Comparison of ENCODE assay signal across 8 cellular contexts in the genomic region with DNA sequence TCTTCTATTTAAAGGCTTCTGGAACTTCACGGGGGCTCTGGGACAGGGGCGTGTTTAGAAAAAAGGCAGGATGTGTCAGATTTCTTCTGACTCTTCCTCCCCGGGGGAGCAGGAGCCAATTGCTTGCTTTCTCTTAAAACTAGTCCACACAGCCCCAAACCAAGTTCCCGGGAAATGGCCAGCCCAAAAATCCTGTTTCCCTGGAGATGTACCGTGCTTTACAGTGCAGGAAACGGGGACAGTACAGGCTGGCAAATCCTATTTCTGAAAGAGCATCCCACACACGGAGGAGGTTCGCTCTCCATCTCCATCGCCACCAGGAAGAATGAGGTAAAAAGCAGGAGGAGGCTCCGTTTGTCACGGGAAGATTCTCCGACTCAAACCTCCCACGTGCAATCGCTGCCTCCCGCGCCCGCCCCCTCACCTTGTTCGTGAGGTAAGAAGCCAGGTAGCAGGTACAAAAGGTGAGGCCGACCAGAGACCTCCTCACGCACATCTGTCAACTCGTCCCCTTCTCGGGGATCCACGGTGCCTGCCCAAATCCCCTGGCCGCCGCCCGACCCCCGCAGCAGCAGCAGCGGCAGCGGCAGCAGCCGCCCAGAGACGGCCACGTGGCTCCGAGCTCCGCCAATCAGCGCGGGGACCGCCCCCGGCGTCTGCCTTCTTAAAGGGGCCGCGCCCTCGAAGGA. TPM values are rescaled to one million over a fixed set of nuclear protein-coding genes. Genes with fewer than 3 reads are reported as not detected.
DNase-seq lines count a peak whose midpoint lies in the region; ATAC-seq and TF ChIP-seq lines count a peak whose summit lies in the region.

No MANE protein-coding gene starts in this region.

- H3K9me3 Mint-ChIP-seq in neural progenitor cell = no peaks in the 10 kb centered on the region

- peak overlapping the region; percentile 67 for H3K9ac ChIP-seq in KMS-11
- no peak overlapping the region for H3K9ac ChIP-seq in neural progenitor cell
- peak overlapping the region; percentile 74 to 75 for H3K9ac ChIP-seq in stomach smooth muscle (ENCODE audit: low read length in 2 of 2)

- H3K36me3 ChIP-seq in KMS-11 (ENCODE audit: insufficient read depth) (no peaks in the 10 kb centered on the region), neural progenitor cell (no peaks in the 10 kb centered on the region), stomach smooth muscle (ENCODE audit: control insufficient read depth in 2 of 2, insufficient read depth in 2 of 2, low read length in 2 of 2) (no peaks in the 10 kb centered on the region)

- TF ChIP-seq CTCF in KMS-11 (conservative IDR thresholded peaks at IDR 0.05; ENCODE audit: low read depth, low read length) = no peak
- TF ChIP-seq CTCF in neural progenitor cell (IDR thresholded peaks at IDR 0.05) = no peak

- peak overlapping the region; percentile 93 for H3K4me3 Mint-ChIP-seq in neural progenitor cell

- H3K9me3 ChIP-seq in neural progenitor cell (ENCODE audit: low read depth) = no peaks in the 10 kb centered on the region
- H3K9me3 ChIP-seq in stomach smooth muscle (ENCODE audit: control insufficient read depth in 2 of 2, low read length in 2 of 2) = no peaks in the 10 kb centered on the region

- H3K27ac ChIP-seq in KMS-11 (no peak overlapping the region; the same call in 1 of the 2 replicates), neural progenitor cell (peak overlapping the region; percentile 74), stomach smooth muscle (ENCODE audit: low read length) (no peak overlapping the region)

- H3K27me3 ChIP-seq in KMS-11 (ENCODE audit: insufficient read depth, low read depth) = no peaks in the 10 kb centered on the region
- no peaks in the 10 kb centered on the region for H3K27me3 ChIP-seq in neural progenitor cell
- no peaks in the 10 kb centered on the region for H3K27me3 ChIP-seq in stomach smooth muscle (ENCODE audit: control insufficient read depth in 1 of 2, insufficient read depth in 2 of 2, low read length in 2 of 2)

- H3K4me1 ChIP-seq in KMS-11 (ENCODE audit: low read depth, poor library complexity, severe bottlenecking) = peaks cover 19% of the 10 kb centered on the region
- peaks cover 4% of the 10 kb centered on the region for H3K4me1 ChIP-seq in neural progenitor cell
- peaks cover 17% of the 10 kb centered on the region for H3K4me1 ChIP-seq in stomach smooth muscle (ENCODE audit: control insufficient read depth, insufficient read depth, low read length)

- peak; percentile 74 for DNase-seq in EL
- DNase-seq in SHP77 (lab: John Stamatoyannopoulos, UW) = peak; percentile 27 to 76
- peak; percentile 85 for DNase-seq in activated naive CD4-positive, alpha-beta T cell treated with Interleukin-2 at 50 U/mL for 16 hours
- DNase-seq in foreskin melanocyte = peak; percentile 44
- DNase-seq in neural progenitor cell (ENCODE audit: low spot score) = peak; percentile 91

- peaks cover 10% of the 10 kb centered on the region for H3K4me1 Mint-ChIP-seq in neural progenitor cell

- H2AFZ ChIP-seq in KMS-11 (ENCODE audit: low read depth) = peak overlapping the region; percentile 92
- H2AFZ ChIP-seq in neural progenitor cell (replicated peaks) = peak overlapping the region; percentile 61

- H3K27ac Mint-ChIP-seq in neural progenitor cell = no peak overlapping the region

- peaks cover 16% of the 10 kb centered on the region for H3F3A ChIP-seq in neural progenitor cell (ENCODE audit: low read depth)

- H4K20me1 ChIP-seq in KMS-11 (ENCODE audit: insufficient read depth) = no peaks in the 10 kb centered on the region
- H4K20me1 ChIP-seq in neural progenitor cell (ENCODE audit: low read depth) = no peaks in the 10 kb centered on the region

- H3K4me2 ChIP-seq in KMS-11 (peak overlapping the region; percentile 64), neural progenitor cell (peak overlapping the region; percentile 92)

- H3K79me2 ChIP-seq in KMS-11 (ENCODE audit: insufficient read depth, low read depth) (peaks cover 8% of the 10 kb centered on the region; the same call in 1 of the 2 replicates), neural progenitor cell (ENCODE audit: low read depth) (no peaks in the 10 kb centered on the region)

- peaks cover 2% of the 10 kb centered on the region for H3K27me3 Mint-ChIP-seq in neural progenitor cell (ENCODE audit: insufficient read depth, low read depth)

- peak; percentile 96 for ATAC-seq in GM21723 (IDR thresholded peaks at IDR 0.05; ENCODE audit: unreplicated experiment)

- no peaks in the 10 kb centered on the region for H3K36me3 Mint-ChIP-seq in neural progenitor cell

- H3K4me3 ChIP-seq in KMS-11 (IDR thresholded peaks at IDR 0.05; ENCODE audit: insufficient read depth, low read depth, low read length) = no peak overlapping the region
- peak overlapping the region; percentile 60 for H3K4me3 ChIP-seq in neural progenitor cell
- H3K4me3 ChIP-seq in stomach smooth muscle (ENCODE audit: low read length in 2 of 2) = peak overlapping the region; percentile 85 to 95

RNA-seq across cellular contexts. Expression of a gene that starts 15.6 kb away (rescaled TPM):
- total RNA-seq in neural progenitor cell (ENCODE audit: low replicate concordance) = 48.0 and 77.5 TPM in 2 replicates
